1 cellular context compared by ENCODE assay signal in the genomic region with DNA sequence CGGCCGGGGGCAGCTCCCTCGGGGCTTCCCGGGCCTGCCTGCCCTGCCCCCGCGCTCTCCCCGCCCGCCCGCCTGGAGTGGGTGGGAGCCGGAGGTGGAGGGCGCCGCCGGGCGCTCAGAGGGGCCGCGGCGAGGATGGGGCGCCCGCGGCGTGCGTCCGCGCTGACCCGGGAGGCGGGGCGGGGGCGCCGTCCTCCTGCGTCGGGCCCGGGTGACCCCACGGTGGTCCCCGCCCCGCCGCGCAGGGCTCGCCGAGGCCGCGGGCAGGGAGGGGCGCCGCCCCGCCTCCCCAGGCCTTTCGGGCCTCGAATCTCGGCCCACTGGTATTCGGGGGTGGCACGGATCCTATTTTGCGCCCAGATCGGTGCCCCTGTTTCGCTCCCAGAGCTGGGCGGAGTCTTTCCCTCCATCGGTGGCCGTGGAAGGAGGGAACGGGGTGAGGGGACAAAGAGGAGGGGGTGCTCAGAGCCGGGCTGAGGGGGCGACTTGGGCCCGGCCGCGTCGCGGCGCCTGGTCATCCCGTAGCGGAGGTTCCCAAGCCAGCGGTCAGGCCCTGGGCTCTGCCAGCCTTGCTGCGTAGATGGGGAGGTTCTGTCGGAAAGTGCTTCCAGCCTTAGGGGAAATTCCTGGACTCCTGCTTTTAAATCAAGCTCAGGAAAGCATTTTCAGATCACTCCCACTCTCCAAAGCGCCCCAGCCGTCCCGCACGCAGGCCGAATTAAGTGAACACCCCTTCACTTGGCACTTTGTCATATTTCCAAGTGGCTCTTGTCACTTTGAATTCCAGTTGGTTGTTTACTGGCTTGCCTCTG.
TF ChIP-seq lines count a peak whose summit lies in the region.

No MANE protein-coding gene starts in this region.

TF ChIP-seq in endothelial cell of umbilical vein, 7 proteins besides CTCF, POLR2A, EP300 and RAD21:
- peak; percentile 30 for TF ChIP-seq POLR2AphosphoS5 (IDR thresholded peaks at IDR 0.05; ENCODE audit: insufficient read depth, low read depth, low read length)
- TF ChIP-seq GATA2 (IDR thresholded peaks at IDR 0.05; ENCODE audit: insufficient read depth, insufficient read length, low read depth, low read length): no peak
